ENCODE assay signal across 8 cellular contexts in genomic region chr1:197902454-197903195, GRCh38. TPM values are rescaled to one million over a fixed set of nuclear protein-coding genes. Genes with fewer than 3 reads are reported as not detected.
DNase-seq lines count a peak whose midpoint lies in the region; ATAC-seq and TF ChIP-seq lines count a peak whose summit lies in the region.

TSS of gene C1orf53 (plus strand) at chr1:197902630. CDS start at chr1:197902650, 20 bp downstream.

- no peak within 1 kb of the TSS for H2BK15ac ChIP-seq in mesendoderm (replicated peaks; ENCODE audit: low read depth)

- no peak within 1 kb of the TSS for H4K5ac ChIP-seq in mesendoderm (ENCODE audit: low read length)

- CTCF ChIA-PET in CD4-positive, alpha-beta T cell (lab: Charles Lee), result interaction anchor here (0.8 to 1.4 kb wide), 2 partner anchors 12 to 620 kb away, joined by 4 to 5 read pairs; no protein-coding TSS in a partner anchor
- CTCF ChIA-PET in activated CD8-positive, alpha-beta T cell treated with anti-CD3 and anti-CD28 coated beads, Interleukin-2, amount 10 ng/mL, durations not matched to agents 7 days and 5 days (lab: Charles Lee), result interaction anchor here (0.8 to 6.8 kb wide), 8 partner anchors 9 to 381 kb away, joined by 4 to 64 read pairs (median 5); partner anchors contain the start of gene LHX9

- no peak within 1 kb of the TSS for H2BK120ac ChIP-seq in mesendoderm (ENCODE audit: low read depth, low read length)

- peak within 1 kb of the TSS; percentile 77 for H3K4me2 ChIP-seq in mesendoderm (ENCODE audit: low read length)

- peaks cover 14% of the 10 kb centered on the region for H3K4me1 Mint-ChIP-seq in CD4-positive, alpha-beta T cell (ENCODE audit: low read depth)
- H3K4me1 Mint-ChIP-seq in activated CD8-positive, alpha-beta T cell treated with anti-CD3 and anti-CD28 coated beads, Interleukin-2, amount 10 ng/mL, durations not matched to agents 7 days and 5 days (ENCODE audit: low read depth), result peaks cover 17% of the 10 kb centered on the region

- H4K8ac ChIP-seq in mesendoderm (ENCODE audit: low read depth, low read length), result no peak within 1 kb of the TSS

- H3K23ac ChIP-seq in mesendoderm (ENCODE audit: low read length), result no peak within 1 kb of the TSS

- H3K79me2 ChIP-seq in mesendoderm (ENCODE audit: control insufficient read depth, insufficient read depth, low read length), result no peaks in the 10 kb centered on the region

- peaks cover 48% of the 10 kb centered on the region for H3K27me3 ChIP-seq in CD4-positive, alpha-beta T cell (ENCODE audit: control insufficient read depth, insufficient read depth, low read length)
- H3K27me3 ChIP-seq in effector memory CD4-positive, alpha-beta T cell (replicated peaks; ENCODE audit: control insufficient read depth, insufficient read depth, low read length, poor library complexity, severe bottlenecking), result peaks cover 31% of the 10 kb centered on the region
- H3K27me3 ChIP-seq in mesendoderm (ENCODE audit: insufficient read depth, low read length, poor library complexity), result peaks cover 27% of the 10 kb centered on the region

- WGBS in mesendoderm (ENCODE audit: extremely low coverage, insufficient coverage, low lambda C conversion rate), result no CpG with 5 or more reads among the region's 90 CpGs

- no peak within 1 kb of the TSS for H3K4ac ChIP-seq in mesendoderm (ENCODE audit: low read depth, low read length)

- no peaks in the 10 kb centered on the region for H3K79me1 ChIP-seq in mesendoderm (ENCODE audit: low read length)

- no peaks in the 10 kb centered on the region for H3K9me3 ChIP-seq in CD4-positive, alpha-beta T cell (ENCODE audit: control insufficient read depth, low read length)
- no peaks in the 10 kb centered on the region for H3K9me3 ChIP-seq in effector memory CD4-positive, alpha-beta T cell (ENCODE audit: control insufficient read depth, low read length)

- H3K36me3 ChIP-seq in effector memory CD4-positive, alpha-beta T cell (ENCODE audit: control insufficient read depth, insufficient read depth, low read length), result no peaks in the 10 kb centered on the region
- no peaks in the 10 kb centered on the region for H3K36me3 ChIP-seq in mesendoderm (ENCODE audit: control insufficient read depth, insufficient read depth, low read length)

- H3K4me1 ChIP-seq in effector memory CD4-positive, alpha-beta T cell (ENCODE audit: control insufficient read depth, insufficient read depth, low read length, poor library complexity, severe bottlenecking), result peaks cover 4% of the 10 kb centered on the region
- H3K4me1 ChIP-seq in mesendoderm (ENCODE audit: control insufficient read depth, low read depth, low read length), result no peaks in the 10 kb centered on the region

- H3K27ac ChIP-seq in CD4-positive, alpha-beta T cell (ENCODE audit: low read depth, low read length), result no peak within 1 kb of the TSS
- H3K27ac ChIP-seq in effector memory CD4-positive, alpha-beta T cell (ENCODE audit: insufficient read depth, low read length, poor library complexity, severe bottlenecking), result peak within 1 kb of the TSS; percentile 32
- peak within 1 kb of the TSS; percentile 88 for H3K27ac ChIP-seq in mesendoderm (ENCODE audit: low read depth, low read length)

- H3K4me3 ChIP-seq in effector memory CD4-positive, alpha-beta T cell (ENCODE audit: insufficient read depth, low read depth, low read length, poor library complexity, severe bottlenecking), result peak within 1 kb of the TSS; percentile 69
- peak within 1 kb of the TSS; percentile 72 for H3K4me3 ChIP-seq in mesendoderm (ENCODE audit: low read length)

- H2BK5ac ChIP-seq in mesendoderm (ENCODE audit: low read length), result no peak within 1 kb of the TSS

- H3K27me3 Mint-ChIP-seq in CD4-positive, alpha-beta T cell, result peaks cover 54% of the 10 kb centered on the region
- peaks cover 53% of the 10 kb centered on the region for H3K27me3 Mint-ChIP-seq in activated CD8-positive, alpha-beta T cell treated with anti-CD3 and anti-CD28 coated beads, Interleukin-2, amount 10 ng/mL, durations not matched to agents 7 days and 5 days (ENCODE audit: low read depth)

- POLR2A ChIA-PET in CD4-positive, alpha-beta T cell (lab: Charles Lee), result interaction anchor here (0.5 to 4.8 kb wide), 6 partner anchors 8 to 754 kb away, joined by 3 to 39 read pairs (median 4); partner anchors contain the start of genes DENND1B and LHX9
- POLR2A ChIA-PET in activated CD8-positive, alpha-beta T cell treated with anti-CD3 and anti-CD28 coated beads, Interleukin-2, amount 10 ng/mL, durations not matched to agents 7 days and 5 days (lab: Charles Lee), result interaction anchor here (1.6 kb wide), 1 partner anchor 12 kb away, joined by 8 read pairs; no protein-coding TSS in a partner anchor

- peak within 1 kb of the TSS; percentile 91 for H3K9ac ChIP-seq in mesendoderm (ENCODE audit: low read length)

- no peaks in the 10 kb centered on the region for H3K9me3 Mint-ChIP-seq in CD4-positive, alpha-beta T cell
- no peaks in the 10 kb centered on the region for H3K9me3 Mint-ChIP-seq in activated CD8-positive, alpha-beta T cell treated with anti-CD3 and anti-CD28 coated beads, Interleukin-2, amount 10 ng/mL, durations not matched to agents 7 days and 5 days (ENCODE audit: insufficient read depth)

- H3K36me3 Mint-ChIP-seq in CD4-positive, alpha-beta T cell (ENCODE audit: low read depth), result peaks cover 4% of the 10 kb centered on the region
- H3K36me3 Mint-ChIP-seq in activated CD8-positive, alpha-beta T cell treated with anti-CD3 and anti-CD28 coated beads, Interleukin-2, amount 10 ng/mL, durations not matched to agents 7 days and 5 days (ENCODE audit: low read depth), result peaks cover 2% of the 10 kb centered on the region

- no peak for TF ChIP-seq CTCF in CD4-positive, alpha-beta T cell (IDR thresholded peaks at IDR 0.05)

- no peak within 1 kb of the TSS for H2AK5ac ChIP-seq in mesendoderm (ENCODE audit: low read length)

- H3K4me3 Mint-ChIP-seq in CD4-positive, alpha-beta T cell, result peak within 1 kb of the TSS; percentile 97
- H3K4me3 Mint-ChIP-seq in activated CD8-positive, alpha-beta T cell treated with anti-CD3 and anti-CD28 coated beads, Interleukin-2, amount 10 ng/mL, durations not matched to agents 7 days and 5 days, result peak within 1 kb of the TSS; percentile 78

- intact Hi-C loops in CD4-positive, alpha-beta T cell (cut with DNase I, micrococcal nuclease), result loop anchor here (2.0 to 10.0 kb wide), 3 partner anchors 14 to 758 kb away; partner anchors contain the start of genes ASPM (in 1 of the 2), LHX9 (in 1 of the 2) and NEK7 (in 1 of the 2)

- H3K18ac ChIP-seq in mesendoderm (ENCODE audit: low read length), result peak within 1 kb of the TSS; percentile 83

- peak within 1 kb of the TSS; percentile 97 for H3K56ac ChIP-seq in mesendoderm (ENCODE audit: low read length)

- peak within 1 kb of the TSS; percentile 79 for H3K27ac Mint-ChIP-seq in CD4-positive, alpha-beta T cell
- H3K27ac Mint-ChIP-seq in activated CD8-positive, alpha-beta T cell treated with anti-CD3 and anti-CD28 coated beads, Interleukin-2, amount 10 ng/mL, durations not matched to agents 7 days and 5 days, result peak within 1 kb of the TSS; percentile 77

- peak; percentile 40 to 74 (median 60) for DNase-seq in CD4-positive, alpha-beta T cell
- DNase-seq in NCI-H82 (lab: John Stamatoyannopoulos, UW) (peak; percentile 94), mesendoderm (peak; percentile 89)
- peak; percentile 78 for DNase-seq in activated CD8-positive, alpha-beta T cell treated with anti-CD3 and anti-CD28 coated beads, Interleukin-2, amount 10 ng/mL, durations not matched to agents 7 days and 5 days
- DNase-seq in effector memory CD4-positive, alpha-beta T cell, result peak; percentile 48 to 62 (median 57)
- peak; percentile 41 for DNase-seq in stimulated activated CD8-positive, alpha-beta memory T cell treated with anti-CD3 and anti-CD28 coated beads, Interleukin-15, amount 100 ng/mL, for 1 hour (ENCODE audit: low read depth)

- ATAC-seq in CD4-positive, alpha-beta T cell (ENCODE audit: poor library complexity), result peak; percentile 89
- ATAC-seq in GM19397 (IDR thresholded peaks at IDR 0.05; ENCODE audit: unreplicated experiment) (peak; percentile 97), HG03558 (IDR thresholded peaks at IDR 0.05; ENCODE audit: extremely low read depth, unreplicated experiment) (peak; percentile 90)
- ATAC-seq in activated CD8-positive, alpha-beta T cell treated with anti-CD3 and anti-CD28 coated beads, Interleukin-2, amount 10 ng/mL, durations not matched to agents 7 days and 5 days, result peak; percentile 95

RNA-seq across cellular contexts. Expression of gene C1orf53, which starts in this region (rescaled TPM):
- total RNA-seq in CD4-positive, alpha-beta T cell, result not detected
- under 1 TPM; 0.68 to 0.97 TPM for total RNA-seq in activated CD8-positive, alpha-beta T cell treated with anti-CD3 and anti-CD28 coated beads, Interleukin-2, amount 10 ng/mL, durations not matched to agents 7 days and 5 days
- 1.6 TPM for polyA plus RNA-seq in mesendoderm (2013, experiment 1 of 2)
- 1.8 TPM for polyA plus RNA-seq in mesendoderm (2013, experiment 2 of 2)

Comparison
In these comparisons a context has a peak if more than half of its experiments do, and no peak if none do; other contexts are left out.
1. Peak in DNase-seq and ATAC-seq in CD4-positive, alpha-beta T cell; RNA of the gene not detected or under 1 TPM.
2. Peak in DNase-seq and ATAC-seq in activated CD8-positive, alpha-beta T cell treated with anti-CD3 and anti-CD28 coated beads, Interleukin-2, amount 10 ng/mL, durations not matched to agents 7 days and 5 days; RNA of the gene not detected or under 1 TPM.
3. DNase-seq: peak in every context shown above with its lines; median percentile 94 in NCI-H82; 89 in mesendoderm; 78 in activated CD8-positive, alpha-beta T cell treated with anti-CD3 and anti-CD28 coated beads, Interleukin-2, amount 10 ng/mL, durations not matched to agents 7 days and 5 days; 60 in CD4-positive, alpha-beta T cell; 57 in effector memory CD4-positive, alpha-beta T cell; 41 in stimulated activated CD8-positive, alpha-beta memory T cell treated with anti-CD3 and anti-CD28 coated beads, Interleukin-15, amount 100 ng/mL, for 1 hour.